ENCODE assay signal across 27 cellular contexts in the genomic region with DNA sequence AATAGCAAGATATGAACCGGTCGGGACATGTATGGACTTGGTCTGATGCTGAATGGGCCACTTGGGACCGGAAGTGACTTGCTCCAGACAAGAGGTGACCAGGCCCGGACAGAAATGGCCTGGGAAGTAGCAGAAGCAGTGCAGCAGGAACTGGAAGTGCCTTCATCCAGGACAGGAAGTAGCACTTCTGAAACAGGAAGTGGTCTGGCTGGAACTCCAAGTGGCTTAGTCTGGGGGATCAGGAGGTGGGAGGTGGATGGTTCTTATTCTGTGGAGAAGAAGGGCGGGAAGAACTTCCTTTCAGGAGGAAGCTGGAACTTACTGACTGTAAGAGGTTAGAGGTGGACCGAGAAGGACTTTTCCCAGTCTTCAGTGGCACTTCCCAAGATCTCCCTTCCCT. TPM values are rescaled to one million over a fixed set of nuclear protein-coding genes. Genes with fewer than 3 reads are reported as not detected.
A peak's percentile ranks its signal among the peaks of the same experiment; 100 is the strongest.
DNase-seq lines count a peak whose midpoint lies in the region; ATAC-seq, FAIRE-seq and TF ChIP-seq lines count a peak whose summit lies in the region.
"Had no signal": no experiment of that assay in that cellular context is flagged by ENCODE, and none has a peak within 500 bp of the region (broad histone marks: within the 10 kb centered on the region; RNA-seq: fewer than 3 reads in every experiment).

No MANE protein-coding gene starts in this region.

- no peak overlapping the region for H3K9ac ChIP-seq in MM.1S (ENCODE audit: low read length)

- no peaks in the 10 kb centered on the region for H3F3A ChIP-seq in MM.1S (ENCODE audit: insufficient read depth, low read length)

- DNase-seq in GM12891 (ENCODE audit: insufficient read length, low spot score) (no peak), MM.1S (no peak), NCI-H524 treated with DMSO at 0.1 percent for 48 hours (lab: John Stamatoyannopoulos, UW) (no peak), iPS-NIHi11 (ENCODE audit: low spot score) (no peak), RPMI8226 (no peak)
- DNase-seq in CD8-positive, alpha-beta T cell: no peak
- DNase-seq: activated CD4-positive, alpha-beta T cell treated with anti-CD3 and anti-CD28 coated beads, Interleukin-2, amount 50 U/mL, for 4 hours; activated effector memory CD4-positive, alpha-beta T cell treated with anti-CD3 and anti-CD28 coated beads, Interleukin-2, amount 50 U/mL, for 16 hours; CD4-positive, CD25-positive, alpha-beta regulatory T cell; heart right ventricle; immature natural killer cell; KG1; left ventricle myocardium inferior; mucosa of descending colon; NCI-H1092; NCI-H1930; NCI-H748 treated with DMSO at 0.1 percent for 48 hours; psoas muscle; stimulated activated naive CD4-positive, alpha-beta T cell had no signal

- POLR2A ChIA-PET in CD8-positive, alpha-beta T cell (lab: Charles Lee): no interaction called here

- H3K4me2 ChIP-seq in MM.1S (ENCODE audit: low read depth, low read length): peak overlapping the region; percentile 13; the same call in 1 of the 2 replicates

- 84 to 85% methylated on average over 5 to 6 of the region's 6 CpGs for WGBS in mesodermal cell (ENCODE audit: insufficient coverage in 2 of 2), 2 experiments

- intact Hi-C loops in CD8-positive, alpha-beta T cell (cut with DNase I, micrococcal nuclease): no loop called here

- no peaks in the 10 kb centered on the region for H4K20me1 ChIP-seq in MM.1S (ENCODE audit: insufficient read depth, low read length)

- H3K4me1 ChIP-seq in MM.1S (ENCODE audit: low read length): 0 out of 2 replicates have a peak, but pooled peaks cover 6% of the 10 kb centered on the region
- peaks cover 13% of the 10 kb centered on the region for H3K4me1 ChIP-seq in mesodermal cell (ENCODE audit: control insufficient read depth, insufficient read depth, low read length, poor library complexity, severe bottlenecking)
- peaks cover 13% of the 10 kb centered on the region for H3K4me1 ChIP-seq in CD8-positive, alpha-beta T cell (ENCODE audit: insufficient read depth, low read length)
- H3K4me1 ChIP-seq: psoas muscle had no signal

- CTCF ChIA-PET in CD8-positive, alpha-beta T cell (lab: Charles Lee): interaction anchor here (1.0 to 1.1 kb wide), 2 partner anchors 22 to 355 kb away, joined by 3 read pairs; no protein-coding TSS in a partner anchor

- no peak for FAIRE-seq in GM12891 (lab: Jason Lieb, UNC)
- FAIRE-seq: GM18507 had no signal

- no peaks in the 10 kb centered on the region for H3K9me3 Mint-ChIP-seq in activated T-helper 17 cell treated with anti-CD3 and anti-CD28 coated beads, Interleukin-2, amount 50 U/mL, for 72 hours
- no peaks in the 10 kb centered on the region for H3K9me3 Mint-ChIP-seq in CD8-positive, alpha-beta T cell

- no peak overlapping the region for H3K4me3 Mint-ChIP-seq in activated T-helper 17 cell treated with anti-CD3 and anti-CD28 coated beads, Interleukin-2, amount 50 U/mL, for 72 hours
- H3K4me3 Mint-ChIP-seq in CD8-positive, alpha-beta T cell: no peak overlapping the region
- H3K4me3 Mint-ChIP-seq: CD4-positive, CD25-positive, alpha-beta regulatory T cell; dendritic cell treated with granulocyte-macrophage colony-stimulating factor and Interleukin-4, amounts not matched to agents 40 ng/mL and 50 ng/mL, for 4 days; immature natural killer cell had no signal

- no peak for ATAC-seq in activated T-helper 17 cell treated with anti-CD3 and anti-CD28 coated beads, Interleukin-2, amount 50 U/mL, for 72 hours (replicated peaks)
- no peak for ATAC-seq in CD8-positive, alpha-beta T cell
- ATAC-seq: heart right ventricle, mucosa of descending colon, Panc1, psoas muscle had no signal

- H3K27ac ChIP-seq in MM.1S (ENCODE audit: low read length): no peak overlapping the region
- H3K27ac ChIP-seq in mesodermal cell (ENCODE audit: low read depth, low read length, severe bottlenecking): peak overlapping the region; percentile 23
- H3K27ac ChIP-seq in CD8-positive, alpha-beta T cell (ENCODE audit: low read depth, low read length): no peak overlapping the region
- H3K27ac ChIP-seq: heart right ventricle, left ventricle myocardium inferior, psoas muscle, thoracic aorta had no signal

- H3K79me2 ChIP-seq in MM.1S (ENCODE audit: low read length): no peaks in the 10 kb centered on the region

- H3K4me3 ChIP-seq in MM.1S (ENCODE audit: low read length) (no peak overlapping the region), mesodermal cell (ENCODE audit: extremely low read depth, insufficient read depth, low read length, poor library complexity, severe bottlenecking) (no peak overlapping the region)
- no peak overlapping the region for H3K4me3 ChIP-seq in CD8-positive, alpha-beta T cell (ENCODE audit: low read depth, low read length)
- H3K4me3 ChIP-seq: heart right ventricle, left ventricle myocardium inferior, mucosa of descending colon, psoas muscle, thoracic aorta had no signal

- H3K27ac Mint-ChIP-seq in activated T-helper 17 cell treated with anti-CD3 and anti-CD28 coated beads, Interleukin-2, amount 50 U/mL, for 72 hours: peak overlapping the region; percentile 15
- no peak overlapping the region for H3K27ac Mint-ChIP-seq in CD8-positive, alpha-beta T cell
- H3K27ac Mint-ChIP-seq: immature natural killer cell had no signal

- peaks cover 59% of the 10 kb centered on the region for H3K27me3 Mint-ChIP-seq in activated T-helper 17 cell treated with anti-CD3 and anti-CD28 coated beads, Interleukin-2, amount 50 U/mL, for 72 hours
- H3K27me3 Mint-ChIP-seq in CD8-positive, alpha-beta T cell (ENCODE audit: low read depth): peaks cover 55% of the 10 kb centered on the region

- H3K36me3 Mint-ChIP-seq in activated T-helper 17 cell treated with anti-CD3 and anti-CD28 coated beads, Interleukin-2, amount 50 U/mL, for 72 hours (ENCODE audit: low read depth): no peaks in the 10 kb centered on the region
- no peaks in the 10 kb centered on the region for H3K36me3 Mint-ChIP-seq in CD8-positive, alpha-beta T cell
- H3K36me3 Mint-ChIP-seq: immature natural killer cell had no signal

- H3K9me3 ChIP-seq in MM.1S (replicated peaks; ENCODE audit: insufficient read depth, low read length): no peaks in the 10 kb centered on the region
- no peaks in the 10 kb centered on the region for H3K9me3 ChIP-seq in mesodermal cell (ENCODE audit: control insufficient read depth, low read length)
- H3K9me3 ChIP-seq in CD8-positive, alpha-beta T cell (ENCODE audit: low read length): no peaks in the 10 kb centered on the region
- H3K9me3 ChIP-seq: heart right ventricle, left ventricle myocardium inferior, mucosa of descending colon, psoas muscle, thoracic aorta had no signal

- no peak overlapping the region for H2AFZ ChIP-seq in MM.1S (ENCODE audit: low read length)

- no peak for TF ChIP-seq POLR2A in GM12891 (IDR thresholded peaks at IDR 0.05; ENCODE audit: low read depth, low read length)

- no peaks in the 10 kb centered on the region for H3K36me3 ChIP-seq in MM.1S (replicated peaks; ENCODE audit: insufficient read depth, low read length)
- peaks cover 15% of the 10 kb centered on the region for H3K36me3 ChIP-seq in mesodermal cell (ENCODE audit: control insufficient read depth, insufficient read depth, low read length)
- no peaks in the 10 kb centered on the region for H3K36me3 ChIP-seq in CD8-positive, alpha-beta T cell (ENCODE audit: insufficient read depth, low read length)
- H3K36me3 ChIP-seq: heart right ventricle, left ventricle myocardium inferior, thoracic aorta had no signal

- H3K4me1 Mint-ChIP-seq in activated T-helper 17 cell treated with anti-CD3 and anti-CD28 coated beads, Interleukin-2, amount 50 U/mL, for 72 hours: peaks cover 14% of the 10 kb centered on the region
- peaks cover 17% of the 10 kb centered on the region for H3K4me1 Mint-ChIP-seq in CD8-positive, alpha-beta T cell (ENCODE audit: low read depth)

- peaks cover 89% of the 10 kb centered on the region for H3K27me3 ChIP-seq in MM.1S (replicated peaks; ENCODE audit: insufficient read depth, low read length)
- peaks cover 5% of the 10 kb centered on the region for H3K27me3 ChIP-seq in CD8-positive, alpha-beta T cell (ENCODE audit: insufficient read depth, low read length)

- no peaks in the 10 kb centered on the region for H3K9me2 ChIP-seq in MM.1S (replicated peaks; ENCODE audit: insufficient read depth, low read length)

- TF ChIP-seq CTCF in MM.1S (IDR thresholded peaks at IDR 0.05; ENCODE audit: low read length): no peak
- TF ChIP-seq CTCF in CD8-positive, alpha-beta T cell (IDR thresholded peaks at IDR 0.05): no peak

TF ChIP-seq in GM12891, 5 proteins besides CTCF, POLR2A, EP300 and RAD21:
- peak; percentile 39; the same call in 1 of the 2 replicates for TF ChIP-seq SPI1 (IDR thresholded peaks at IDR 0.05; ENCODE audit: low read depth, low read length)
- no peak for TF ChIP-seq PAX5 (IDR thresholded peaks at IDR 0.05; ENCODE audit: insufficient read depth, low read length, severe bottlenecking)

RNA-seq across cellular contexts. Expression of gene EFNB3, which starts 5.3 kb away (rescaled TPM):
- not detected for polyA plus RNA-seq in GM12891 (2012; ENCODE audit: low read depth, missing spikeins)
- total RNA-seq in activated T-helper 17 cell treated with anti-CD3 and anti-CD28 coated beads, Interleukin-2, amount 50 U/mL, for 72 hours: not detected
- 38.0 TPM for polyA plus RNA-seq in mesodermal cell (2013, experiment 1 of 2)
- polyA plus RNA-seq in mesodermal cell (2013, experiment 2 of 2): 38.0 TPM
- not detected for total RNA-seq in CD8-positive, alpha-beta T cell
- total RNA-seq: CD4-positive, CD25-positive, alpha-beta regulatory T cell; left ventricle myocardium inferior; T-helper 1 cell treated with Interleukin-12 subunit alpha and Interleukin-12 subunit beta and Interleukin-4 antibody, amounts not matched to agents 30 ng/mL and 1 ng/mL, for 36 hours; thoracic aorta had no signal
- polyA plus RNA-seq: CD4-positive, CD25-positive, alpha-beta regulatory T cell; immature natural killer cell had no signal

RNA-seq across cellular contexts. Expression of gene DNAH2, which starts 7.2 kb away (rescaled TPM):
- polyA plus RNA-seq in GM12891 (2012; ENCODE audit: low read depth, missing spikeins): not detected
- under 1 TPM in 1 of 2 donors, not detected in 1; 0.06 TPM for total RNA-seq in activated T-helper 17 cell treated with anti-CD3 and anti-CD28 coated beads, Interleukin-2, amount 50 U/mL, for 72 hours
- 1.9 TPM for polyA plus RNA-seq in mesodermal cell (2013, experiment 1 of 2)
- polyA plus RNA-seq in mesodermal cell (2013, experiment 2 of 2): 3.4 TPM
- not detected for total RNA-seq in CD8-positive, alpha-beta T cell
- total RNA-seq: CD4-positive, CD25-positive, alpha-beta regulatory T cell; T-helper 1 cell treated with Interleukin-12 subunit alpha and Interleukin-12 subunit beta and Interleukin-4 antibody, amounts not matched to agents 30 ng/mL and 1 ng/mL, for 36 hours had no signal
- polyA plus RNA-seq: CD4-positive, CD25-positive, alpha-beta regulatory T cell had no signal

RNA-seq across cellular contexts. Expression of gene WRAP53, which starts 22.1 kb away (rescaled TPM):
- polyA plus RNA-seq in GM12891 (2012; ENCODE audit: low read depth, missing spikeins): 14.5 TPM
- 10 to 100 TPM; 18.0 to 32.9 TPM for total RNA-seq in activated T-helper 17 cell treated with anti-CD3 and anti-CD28 coated beads, Interleukin-2, amount 50 U/mL, for 72 hours
- 19.2 TPM for polyA plus RNA-seq in mesodermal cell (2013, experiment 1 of 2)
- polyA plus RNA-seq in mesodermal cell (2013, experiment 2 of 2): 18.2 TPM
- total RNA-seq in CD8-positive, alpha-beta T cell: 1 to 10 TPM; 5.2 to 6.6 TPM

RNA-seq across cellular contexts. Expression of gene TP53, which starts 23.1 kb away (rescaled TPM):
- 65.0 TPM for polyA plus RNA-seq in GM12891 (2012; ENCODE audit: low read depth, missing spikeins)
- total RNA-seq in activated T-helper 17 cell treated with anti-CD3 and anti-CD28 coated beads, Interleukin-2, amount 50 U/mL, for 72 hours: 100 to 1,000 TPM in 1 of 2 donors, 10 to 100 TPM in 1; 79.0 to 137 TPM
- polyA plus RNA-seq in mesodermal cell (2013, experiment 1 of 2): 85.8 TPM
- polyA plus RNA-seq in mesodermal cell (2013, experiment 2 of 2): 71.2 TPM
- total RNA-seq in CD8-positive, alpha-beta T cell: 10 to 100 TPM; 22.3 to 25.3 TPM

RNA-seq across cellular contexts. Expression of gene ATP1B2, which starts 59.6 kb away (rescaled TPM):
- 0.15 TPM for polyA plus RNA-seq in GM12891 (2012; ENCODE audit: low read depth, missing spikeins)
- total RNA-seq in activated T-helper 17 cell treated with anti-CD3 and anti-CD28 coated beads, Interleukin-2, amount 50 U/mL, for 72 hours: under 1 TPM; 0.06 to 0.42 TPM
- polyA plus RNA-seq in mesodermal cell (2013, experiment 1 of 2): 27.8 TPM
- polyA plus RNA-seq in mesodermal cell (2013, experiment 2 of 2): 22.7 TPM
- total RNA-seq in CD8-positive, alpha-beta T cell: under 1 TPM in 1 of 2 experiments, not detected in 1; 0.22 TPM
- total RNA-seq: CD4-positive, CD25-positive, alpha-beta regulatory T cell; fibroblast of villous mesenchyme had no signal
- polyA plus RNA-seq: CD4-positive, CD25-positive, alpha-beta regulatory T cell; immature natural killer cell had no signal
